ENCODE assay signal across 8 cellular contexts in the genomic region with DNA sequence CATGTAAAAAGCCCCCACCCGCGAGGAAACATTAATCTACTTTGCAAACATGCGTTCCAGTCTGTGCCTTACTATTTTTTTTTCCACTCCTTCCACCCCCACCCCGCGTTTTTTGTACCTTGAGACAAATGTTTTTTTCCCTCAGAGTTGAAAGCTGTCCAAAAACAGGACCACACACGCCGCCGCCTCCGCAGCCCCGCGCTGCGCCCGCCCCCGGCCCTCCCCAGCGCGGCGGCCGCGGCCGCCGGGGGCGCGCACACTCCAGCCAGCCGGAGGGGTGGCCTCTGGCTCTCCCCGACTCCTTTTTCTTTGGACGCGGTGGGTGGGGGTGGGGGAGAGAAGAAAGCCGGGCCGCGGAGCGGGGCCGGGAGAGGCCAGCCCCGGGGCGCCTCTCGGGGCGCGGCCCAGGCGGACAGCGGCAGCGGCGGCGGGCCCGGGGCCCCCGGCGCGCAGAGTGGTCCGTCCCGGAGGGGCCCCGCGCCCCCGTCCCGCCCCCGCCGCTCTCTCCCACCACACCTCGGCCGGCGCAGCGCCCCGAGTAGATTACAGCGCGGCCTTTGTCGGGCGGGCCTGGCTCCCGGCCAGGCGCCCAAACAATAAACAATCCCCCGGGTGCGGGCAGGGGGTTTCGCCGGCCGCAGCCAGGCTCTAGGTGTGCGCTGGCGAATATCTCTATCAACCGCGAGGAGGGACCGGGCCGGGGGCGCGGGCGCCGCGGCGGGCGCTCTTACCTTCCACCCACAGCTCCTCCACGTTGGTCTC. TPM values are rescaled to one million over a fixed set of nuclear protein-coding genes. Genes with fewer than 3 reads are reported as not detected.
DNase-seq lines count a peak whose midpoint lies in the region; ATAC-seq and TF ChIP-seq lines count a peak whose summit lies in the region.

No MANE protein-coding gene starts in this region.

- peaks cover 37% of the 10 kb centered on the region for H3K4me1 Mint-ChIP-seq in T-helper 2 cell treated with Interferon-gamma antibody and Interleukin-4, amounts not matched to agents 5 μg/mL and 100 μg/mL, for 36 hours (ENCODE audit: low read depth)
- peaks cover 34% of the 10 kb centered on the region for H3K4me1 Mint-ChIP-seq in stimulated activated naive CD8-positive, alpha-beta T cell treated with anti-CD3 and anti-CD28 coated beads, Interleukin-15, Interleukin-2, amounts not matched to agents 100 ng/mL and 50 ng/mL, for 24 hours (ENCODE audit: low read depth)

- H3K4me1 ChIP-seq in ACC112 (ENCODE audit: control insufficient read depth, insufficient read depth, low read length, unreplicated experiment) = peaks cover 11% of the 10 kb centered on the region

- peak overlapping the region; percentile 36; the same call in 1 of the 2 replicates for H3K27ac ChIP-seq in ACC112 (ENCODE audit: low read depth, low read length)

- H3K27me3 Mint-ChIP-seq in T-helper 2 cell treated with Interferon-gamma antibody and Interleukin-4, amounts not matched to agents 5 μg/mL and 100 μg/mL, for 36 hours (ENCODE audit: low read depth) = peaks cover 66% of the 10 kb centered on the region
- H3K27me3 Mint-ChIP-seq in stimulated activated naive CD8-positive, alpha-beta T cell treated with anti-CD3 and anti-CD28 coated beads, Interleukin-15, Interleukin-2, amounts not matched to agents 100 ng/mL and 50 ng/mL, for 24 hours = peaks cover 21% of the 10 kb centered on the region

- no peaks in the 10 kb centered on the region for H3K36me3 ChIP-seq in ACC112 (ENCODE audit: insufficient read depth, low read length)

- no peaks in the 10 kb centered on the region for H3K9me3 Mint-ChIP-seq in T-helper 2 cell treated with Interferon-gamma antibody and Interleukin-4, amounts not matched to agents 5 μg/mL and 100 μg/mL, for 36 hours
- no peaks in the 10 kb centered on the region for H3K9me3 Mint-ChIP-seq in stimulated activated naive CD8-positive, alpha-beta T cell treated with anti-CD3 and anti-CD28 coated beads, Interleukin-15, Interleukin-2, amounts not matched to agents 100 ng/mL and 50 ng/mL, for 24 hours

- H3K27ac Mint-ChIP-seq in T-helper 2 cell treated with Interferon-gamma antibody and Interleukin-4, amounts not matched to agents 5 μg/mL and 100 μg/mL, for 36 hours = no peak overlapping the region
- peak overlapping the region; percentile 66 for H3K27ac Mint-ChIP-seq in stimulated activated naive CD8-positive, alpha-beta T cell treated with anti-CD3 and anti-CD28 coated beads, Interleukin-15, Interleukin-2, amounts not matched to agents 100 ng/mL and 50 ng/mL, for 24 hours

- H3K4me3 ChIP-seq in ACC112 (ENCODE audit: low read depth, low read length) (peak overlapping the region; percentile 94), lower leg skin (ENCODE audit: low read depth, poor library complexity, severe bottlenecking) (peak overlapping the region; percentile 70)

- H3K4me3 Mint-ChIP-seq in T-helper 2 cell treated with Interferon-gamma antibody and Interleukin-4, amounts not matched to agents 5 μg/mL and 100 μg/mL, for 36 hours = peak overlapping the region; percentile 80
- H3K4me3 Mint-ChIP-seq in stimulated activated naive CD8-positive, alpha-beta T cell treated with anti-CD3 and anti-CD28 coated beads, Interleukin-15, Interleukin-2, amounts not matched to agents 100 ng/mL and 50 ng/mL, for 24 hours = peak overlapping the region; percentile 95

- no peak for TF ChIP-seq POLR2A in lower leg skin (IDR thresholded peaks at IDR 0.05)

- H3K36me3 Mint-ChIP-seq in T-helper 2 cell treated with Interferon-gamma antibody and Interleukin-4, amounts not matched to agents 5 μg/mL and 100 μg/mL, for 36 hours (ENCODE audit: low read depth) = peaks cover 3% of the 10 kb centered on the region
- no peaks in the 10 kb centered on the region for H3K36me3 Mint-ChIP-seq in stimulated activated naive CD8-positive, alpha-beta T cell treated with anti-CD3 and anti-CD28 coated beads, Interleukin-15, Interleukin-2, amounts not matched to agents 100 ng/mL and 50 ng/mL, for 24 hours (ENCODE audit: low read depth)

- TF ChIP-seq CTCF in GM13976 (IDR thresholded peaks at IDR 0.05; ENCODE audit: borderline replicate concordance, control extremely low read depth, extremely low read depth, insufficient read depth, missing control alignments) = no peak
- no peak for TF ChIP-seq CTCF in lower leg skin (IDR thresholded peaks at IDR 0.05)

- peaks cover 8% of the 10 kb centered on the region for H3K79me2 ChIP-seq in ACC112 (ENCODE audit: control insufficient read depth, insufficient read depth, low read length, unreplicated experiment)

- WGBS in lower leg skin, 2 donors = 0 to 2% methylated on average over 46 to 52 of the region's 84 CpGs

- intact Hi-C loops in lower leg skin (cut with DNase I; ENCODE audit: low total_unique reads) = no loop called here

- peak overlapping the region; percentile 94 for H2AFZ ChIP-seq in ACC112 (ENCODE audit: low read length, unreplicated experiment)

- no peaks in the 10 kb centered on the region for H3K27me3 ChIP-seq in ACC112 (ENCODE audit: insufficient read depth, low read length)

- ATAC-seq in HG02870 (IDR thresholded peaks at IDR 0.05; ENCODE audit: unreplicated experiment) = no peak

- DNase-seq in GM13976 (ENCODE audit: low spot score) (peak; percentile 61), HuH-7.5 (ENCODE audit: low spot score) (peak; percentile 71), dermis blood vessel endothelial cell (peak; percentile 76), lower leg skin (ENCODE audit: low spot score in 2 of 2) (no peak)
- no peak for DNase-seq in T-helper 2 cell treated with Interferon-gamma antibody and Interleukin-4, amounts not matched to agents 5 μg/mL and 100 μg/mL, for 36 hours (ENCODE audit: low spot score)

- in situ Hi-C loops in GM13976 (cut with MboI; ENCODE audit: low sequenced_read_pairs, unreplicated experiment) = no loop called here

RNA-seq across cellular contexts. Expression of gene PTCH1, which starts 10.9 kb away (rescaled TPM):
- total RNA-seq in dermis blood vessel endothelial cell = 3.4 and 6.9 TPM in 2 replicates
- 10 to 100 TPM; 16.5 to 25.6 (median 20.9) TPM for total RNA-seq in lower leg skin

Comparison
In these comparisons a context has a peak if more than half of its experiments do, and no peak if none do; other contexts are left out.
1. DNase-seq: peak in GM13976 (single experiment), HuH-7.5 (single experiment) and dermis blood vessel endothelial cell (single experiment); none in T-helper 2 cell treated with Interferon-gamma antibody and Interleukin-4, amounts not matched to agents 5 μg/mL and 100 μg/mL, for 36 hours (single experiment) and lower leg skin (0 of 2).